ENCODE assay signal across 7 cellular contexts in the genomic region with DNA sequence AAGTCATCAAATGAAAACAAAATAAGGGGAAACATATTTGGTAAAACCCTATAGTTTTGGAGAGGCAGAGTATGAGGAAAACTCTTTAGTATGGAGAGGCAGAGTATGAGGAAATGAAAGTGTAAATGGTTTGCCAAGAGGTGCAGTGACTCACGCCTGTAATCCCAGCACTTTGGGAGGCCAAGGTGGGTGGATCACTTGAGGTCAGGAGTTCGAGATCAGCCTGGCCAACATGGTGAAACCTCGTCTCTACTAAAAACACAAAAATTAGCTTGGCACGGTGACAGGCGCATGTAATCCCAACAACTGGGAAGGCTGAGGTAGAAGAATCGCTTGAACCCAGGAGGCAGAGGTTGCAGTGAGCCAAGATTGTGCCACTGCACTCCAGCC.
DNase-seq lines count a peak whose midpoint lies in the region; ATAC-seq and TF ChIP-seq lines count a peak whose summit lies in the region.
"Not testable (repeated sequence)": the region's sequence is repeated elsewhere in the genome, so short reads cannot be mapped to it uniquely, and the experiment has no call there.

No MANE protein-coding gene starts in this region.

- not testable (repeated sequence) for H2AFZ ChIP-seq in hepatocyte

- not testable (repeated sequence) for H3K4me3 ChIP-seq in NB4 (ENCODE audit: low read depth, low read length); hepatocyte; neutrophil (ENCODE audit: low read depth in 1 of 2, low read length in 1 of 2)

- not testable (repeated sequence) for TF ChIP-seq CTCF in NB4 (IDR thresholded peaks at IDR 0.05; ENCODE audit: low read depth, low read length); hepatocyte (IDR thresholded peaks at IDR 0.05; ENCODE audit: poor library complexity); neutrophil (IDR thresholded peaks at IDR 0.05)

- not testable (repeated sequence) for H3K36me3 ChIP-seq in hepatocyte (replicated peaks; ENCODE audit: insufficient read depth, low read depth); neutrophil

- H3K27ac ChIP-seq in epithelial cell of prostate (peak overlapping the region; percentile 89), hepatocyte (peak overlapping the region; percentile 51), neutrophil (peak overlapping the region; percentile 99)

- peak; percentile 24 for ATAC-seq in GM18502 (IDR thresholded peaks at IDR 0.05; ENCODE audit: poor library complexity, unreplicated experiment)
- ATAC-seq in HG02885 (IDR thresholded peaks at IDR 0.05; ENCODE audit: poor library complexity, unreplicated experiment): peak; percentile 4

- TF ChIP-seq POLR2A in NB4 (IDR thresholded peaks at IDR 0.05; ENCODE audit: extremely low read depth, insufficient read length): not testable (repeated sequence)

- not testable (repeated sequence) for H3K9me2 ChIP-seq in hepatocyte (replicated peaks; ENCODE audit: insufficient read depth)

- not testable (repeated sequence) for H4K20me1 ChIP-seq in hepatocyte (ENCODE audit: insufficient read depth, poor library complexity, severe bottlenecking)

- not testable (repeated sequence) for H3K27me3 ChIP-seq in hepatocyte, neutrophil

- not testable (repeated sequence) for H3K9me3 ChIP-seq in hepatocyte (ENCODE audit: low read depth); neutrophil

- not testable (repeated sequence) for H3K4me1 ChIP-seq in hepatocyte (ENCODE audit: insufficient read depth)
- peaks cover 53 to 58% of the 10 kb centered on the region in 2 experiments for H3K4me1 ChIP-seq in neutrophil (ENCODE audit: control insufficient read depth in 1 of 2, insufficient read depth in 1 of 2, low read depth in 1 of 2, low read length in 1 of 2)

- DNase-seq in NB4 (ENCODE audit: low read depth): peak; percentile 73
- peak; percentile 78 for DNase-seq in SKM-1 treated with dmso at 0.1 percent for 144 hours (lab: John Stamatoyannopoulos, UW; ENCODE audit: unreplicated experiment)
- peak; percentile 48 for DNase-seq in epithelial cell of prostate (ENCODE audit: low read depth, low spot score)
- DNase-seq in hepatocyte (ENCODE audit: low spot score): not testable (repeated sequence)

- 80% methylated on average over 6 of the region's 6 CpGs for WGBS in hepatocyte (ENCODE audit: low lambda C conversion rate, missing lambda C conversion rate)

- not testable (repeated sequence) for H3K4me2 ChIP-seq in hepatocyte

- H3K79me2 ChIP-seq in hepatocyte: not testable (repeated sequence)
